ENCODE assay signal across 12 cellular contexts in the genomic region with DNA sequence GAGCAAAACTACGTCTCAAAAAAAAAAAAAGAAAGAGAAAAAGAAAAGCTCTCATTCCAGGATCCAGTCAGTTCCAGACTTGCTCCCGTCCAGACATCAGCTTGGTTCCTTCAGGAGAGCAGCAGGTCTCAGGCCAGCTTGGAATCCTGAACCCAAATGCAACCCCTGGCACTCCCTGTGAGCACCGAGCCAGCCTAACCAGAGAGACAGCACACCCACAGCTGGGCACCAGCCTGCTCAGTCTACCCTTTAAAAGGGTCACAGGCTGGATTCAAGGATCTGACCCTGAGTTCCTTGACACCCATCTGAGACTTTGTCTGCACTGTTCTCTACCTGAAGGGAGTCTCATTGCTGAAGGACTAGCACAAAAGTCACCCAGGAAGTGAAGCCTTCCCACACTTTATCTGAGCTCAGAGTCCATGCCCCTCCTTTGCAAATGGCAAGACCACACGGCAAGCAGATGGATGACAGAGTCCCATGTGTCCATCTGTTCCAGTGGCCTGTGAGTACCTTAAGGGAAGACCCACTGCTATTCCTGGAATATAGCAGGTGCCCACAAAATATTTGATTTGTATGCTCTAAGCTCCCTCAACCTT. TPM values are rescaled to one million over a fixed set of nuclear protein-coding genes. Genes with fewer than 3 reads are reported as not detected.
DNase-seq lines count a peak whose midpoint lies in the region; ATAC-seq and TF ChIP-seq lines count a peak whose summit lies in the region.
"Had no signal": no experiment of that assay in that cellular context is flagged by ENCODE, and none has a peak within 500 bp of the region (broad histone marks: within the 10 kb centered on the region; RNA-seq: fewer than 3 reads in every experiment).

No MANE protein-coding gene starts in this region.

- POLR2A ChIA-PET in CD4-positive, alpha-beta memory T cell (lab: Charles Lee; ENCODE audit: partially characterized antibody), result interaction anchor here (2.2 kb wide), 1 partner anchor 147 kb away, joined by 8 read pairs; the partner anchor contains the start of gene CEBPG

- ATAC-seq in natural killer cell (no peak), GM18520 (IDR thresholded peaks at IDR 0.05; ENCODE audit: unreplicated experiment) (no peak), GM19324 (IDR thresholded peaks at IDR 0.05; ENCODE audit: low FRiP score, unreplicated experiment) (no peak)
- ATAC-seq: left ventricle myocardium superior had no signal

- H3K36me3 Mint-ChIP-seq in CD4-positive, alpha-beta memory T cell, result peaks cover 0 to 6% of the 10 kb centered on the region in 2 donors
- H3K36me3 Mint-ChIP-seq in natural killer cell, result no peaks in the 10 kb centered on the region

- no peak for DNase-seq in CD4-positive, alpha-beta memory T cell
- DNase-seq in MM.1S, result no peak
- DNase-seq in coronary artery (ENCODE audit: low spot score), result no peak
- DNase-seq in natural killer cell, result no peak
- DNase-seq in HAP-1 (ENCODE audit: low spot score in 2 of 2), result no peak
- no peak for DNase-seq in NCI-H1417 (lab: John Stamatoyannopoulos, UW)
- DNase-seq: DMS79, left ventricle myocardium superior, sigmoid colon had no signal

- H2AFZ ChIP-seq in MM.1S (ENCODE audit: low read length), result no peak overlapping the region

- no peaks in the 10 kb centered on the region for H3K9me2 ChIP-seq in MM.1S (replicated peaks; ENCODE audit: insufficient read depth, low read length)

- H3K4me2 ChIP-seq in MM.1S (ENCODE audit: low read depth, low read length), result peak overlapping the region; percentile 98; the same call in 1 of the 2 replicates

- CTCF ChIA-PET in CD4-positive, alpha-beta memory T cell (lab: Charles Lee; ENCODE audit: partially characterized antibody), result interaction anchor here (0.6 to 0.8 kb wide), 2 partner anchors 25 to 90 kb away, joined by 3 to 5 read pairs; no protein-coding TSS in a partner anchor

- H3F3A ChIP-seq in MM.1S (ENCODE audit: insufficient read depth, low read length), result no peaks in the 10 kb centered on the region

- H3K4me1 Mint-ChIP-seq in CD4-positive, alpha-beta memory T cell, result peaks cover 24 to 52% (median 37%) of the 10 kb centered on the region in 4 donors
- peaks cover 22 to 43% of the 10 kb centered on the region in 2 donors for H3K4me1 Mint-ChIP-seq in natural killer cell

- no peaks in the 10 kb centered on the region for H3K9me3 ChIP-seq in CD4-positive, alpha-beta memory T cell (ENCODE audit: control insufficient read depth in 1 of 2, low read length in 2 of 2)
- H3K9me3 ChIP-seq in MM.1S (replicated peaks; ENCODE audit: insufficient read depth, low read length) (no peaks in the 10 kb centered on the region), HAP-1 (no peaks in the 10 kb centered on the region)
- H3K9me3 ChIP-seq: sigmoid colon had no signal

- no peak overlapping the region for H3K27ac ChIP-seq in CD4-positive, alpha-beta memory T cell (ENCODE audit: low read depth, low read length)
- no peak overlapping the region for H3K27ac ChIP-seq in MM.1S (ENCODE audit: low read length)
- H3K27ac ChIP-seq in coronary artery, result no peak overlapping the region
- H3K27ac ChIP-seq: cardiac muscle cell had no signal

- peaks cover 34% of the 10 kb centered on the region for H3K4me1 ChIP-seq in CD4-positive, alpha-beta memory T cell (ENCODE audit: insufficient read depth, low read length)
- H3K4me1 ChIP-seq in MM.1S (ENCODE audit: low read length) (peaks cover 7% of the 10 kb centered on the region; the same call in 1 of the 2 replicates), HAP-1 (peaks cover 5% of the 10 kb centered on the region)

- H3K27me3 ChIP-seq in CD4-positive, alpha-beta memory T cell (ENCODE audit: insufficient read depth, low read length), result no peaks in the 10 kb centered on the region
- H3K27me3 ChIP-seq in MM.1S (replicated peaks; ENCODE audit: insufficient read depth, low read length) (peaks cover 4% of the 10 kb centered on the region; the same call in 1 of the 2 replicates), HAP-1 (ENCODE audit: low read depth) (no peaks in the 10 kb centered on the region)
- H3K27me3 ChIP-seq: cardiac muscle cell, sigmoid colon had no signal

- no peak overlapping the region for H3K9ac ChIP-seq in MM.1S (ENCODE audit: low read length)

- intact Hi-C loops in CD4-positive, alpha-beta memory T cell (cut with micrococcal nuclease), result no loop called here
- intact Hi-C loops in natural killer cell (cut with micrococcal nuclease), result no loop called here

- H3K27ac Mint-ChIP-seq in CD4-positive, alpha-beta memory T cell, result peak overlapping the region in 6 of 7 donors; percentile 1 to 95 (median 81)
- peak overlapping the region; percentile 11 to 69 for H3K27ac Mint-ChIP-seq in natural killer cell

- H3K9me3 Mint-ChIP-seq in CD4-positive, alpha-beta memory T cell, result no peaks in the 10 kb centered on the region
- H3K9me3 Mint-ChIP-seq in natural killer cell, result no peaks in the 10 kb centered on the region

- in situ Hi-C loops in HAP-1 (cut with MboI; ENCODE audit: low sequenced_read_pairs), result no loop called here

- no peak for TF ChIP-seq CTCF in MM.1S (IDR thresholded peaks at IDR 0.05; ENCODE audit: low read length)
- no peak for TF ChIP-seq CTCF in coronary artery (IDR thresholded peaks at IDR 0.05)
- no peak for TF ChIP-seq CTCF in natural killer cell (IDR thresholded peaks at IDR 0.05)

- no peaks in the 10 kb centered on the region for H3K36me3 ChIP-seq in CD4-positive, alpha-beta memory T cell (ENCODE audit: insufficient read depth, low read length)
- H3K36me3 ChIP-seq in MM.1S (replicated peaks; ENCODE audit: insufficient read depth, low read length), result no peaks in the 10 kb centered on the region
- H3K36me3 ChIP-seq in HAP-1 (replicated peaks), result no peaks in the 10 kb centered on the region
- H3K36me3 ChIP-seq: cardiac muscle cell, sigmoid colon had no signal

- no peaks in the 10 kb centered on the region for H4K20me1 ChIP-seq in MM.1S (ENCODE audit: insufficient read depth, low read length)

- no peaks in the 10 kb centered on the region for H3K27me3 Mint-ChIP-seq in CD4-positive, alpha-beta memory T cell
- H3K27me3 Mint-ChIP-seq in natural killer cell (ENCODE audit: low read depth in 2 of 2), result no peaks in the 10 kb centered on the region

- H3K4me3 ChIP-seq in CD4-positive, alpha-beta memory T cell (ENCODE audit: low read length in 2 of 2), result no peak overlapping the region
- H3K4me3 ChIP-seq in MM.1S (ENCODE audit: low read length) (no peak overlapping the region), coronary artery (peak overlapping the region; percentile 89), HAP-1 (no peak overlapping the region)

- peaks cover 27% of the 10 kb centered on the region for H3K79me2 ChIP-seq in MM.1S (ENCODE audit: low read length)

- H3K4me3 Mint-ChIP-seq in CD4-positive, alpha-beta memory T cell, result peak overlapping the region; percentile 63 to 92 (median 84)
- peak overlapping the region; percentile 81 for H3K4me3 Mint-ChIP-seq in natural killer cell

RNA-seq across cellular contexts. Expression of gene PEPD, which starts 1.4 kb away (rescaled TPM):
- 10 to 100 TPM; 27.6 to 35.1 TPM for total RNA-seq in CD4-positive, alpha-beta memory T cell
- polyA plus RNA-seq in CD4-positive, alpha-beta memory T cell, result 100 to 1,000 TPM; 121 to 213 TPM
- total RNA-seq in natural killer cell, result 10 to 100 TPM; 33.9 to 42.2 (median 40.9) TPM
